In genomic region chr13:95546919-95547318, GRCh38 we compare ENCODE assay signal across 26 cellular contexts. TPM values are rescaled to one million over a fixed set of nuclear protein-coding genes. Genes with fewer than 3 reads are reported as not detected.
"Had no signal": no experiment of that assay in that cellular context is flagged by ENCODE, and none has a peak within 500 bp of the region (broad histone marks: within the 10 kb centered on the region; RNA-seq: fewer than 3 reads in every experiment).

No MANE protein-coding gene starts in this region.

- H3K27ac Mint-ChIP-seq: naive thymus-derived CD4-positive, alpha-beta T cell; nephron progenitor cell; stimulated activated memory B cell treated with anti-CD40 and anti-IgM and Interleukin-4, amounts not matched to agents 10 μg/mL and 1 μg/mL and 100 μg/mL, for 72 hours; stimulated activated naive CD8-positive, alpha-beta T cell treated with anti-CD3 and anti-CD28 coated beads, Interleukin-15, Interleukin-2, amounts not matched to agents 100 ng/mL and 50 ng/mL, for 24 hours had no signal

- H3K27ac ChIP-seq: coronary artery, dorsolateral prefrontal cortex, epithelial cell of prostate, esophagus squamous epithelium, gastroesophageal sphincter, parathyroid adenoma, psoas muscle, right lobe of liver, spleen, tibial artery had no signal

- H3K4me1 Mint-ChIP-seq: stimulated activated memory B cell treated with anti-CD40 and anti-IgM and Interleukin-4, amounts not matched to agents 10 μg/mL and 1 μg/mL and 100 μg/mL, for 72 hours had no signal

- H3K4me1 ChIP-seq: gastroesophageal sphincter, parathyroid adenoma, psoas muscle, right lobe of liver, tibial artery had no signal

- H3K9me3 Mint-ChIP-seq: nephron progenitor cell; stimulated activated memory B cell treated with anti-CD40 and anti-IgM and Interleukin-4, amounts not matched to agents 10 μg/mL and 1 μg/mL and 100 μg/mL, for 72 hours; stimulated activated naive CD8-positive, alpha-beta T cell treated with anti-CD3 and anti-CD28 coated beads, Interleukin-15, Interleukin-2, amounts not matched to agents 100 ng/mL and 50 ng/mL, for 24 hours had no signal

- H3K36me3 ChIP-seq: esophagus squamous epithelium, gastroesophageal sphincter, right lobe of liver, spleen, tibial artery had no signal

- H3K9me3 ChIP-seq: esophagus squamous epithelium, gastroesophageal sphincter, psoas muscle, right lobe of liver, spleen, tibial artery had no signal

- H3K9ac ChIP-seq: parathyroid adenoma had no signal

- H3K4me3 Mint-ChIP-seq: naive thymus-derived CD4-positive, alpha-beta T cell; nephron progenitor cell; stimulated activated memory B cell treated with anti-CD40 and anti-IgM and Interleukin-4, amounts not matched to agents 10 μg/mL and 1 μg/mL and 100 μg/mL, for 72 hours; stimulated activated naive CD8-positive, alpha-beta T cell treated with anti-CD3 and anti-CD28 coated beads, Interleukin-15, Interleukin-2, amounts not matched to agents 100 ng/mL and 50 ng/mL, for 24 hours had no signal

- ATAC-seq: gastroesophageal sphincter; naive thymus-derived CD4-positive, alpha-beta T cell; psoas muscle; right lobe of liver had no signal

- H3K36me3 Mint-ChIP-seq: stimulated activated memory B cell treated with anti-CD40 and anti-IgM and Interleukin-4, amounts not matched to agents 10 μg/mL and 1 μg/mL and 100 μg/mL, for 72 hours had no signal

- DNase-seq: dorsolateral prefrontal cortex; effector memory CD4-positive, alpha-beta T cell; esophagus squamous epithelium; foreskin fibroblast; glutamatergic neuron; kidney glomerular epithelial cell; naive thymus-derived CD4-positive, alpha-beta T cell; nephron progenitor cell; psoas muscle; retina; right lobe of liver; spleen; stimulated activated CD4-positive, alpha-beta T cell treated with anti-CD3 and anti-CD28 coated beads, Interleukin-15, amount 100 ng/mL, for 24 hours; stimulated activated CD4-positive, alpha-beta T cell treated with anti-CD3 and anti-CD28 coated beads, Interleukin-1b, Interleukin-23, amount 100 ng/mL, for 48 hours; stimulated activated CD4-positive, alpha-beta T cell treated with anti-CD3 and anti-CD28 coated beads, Interleukin-4, amount 100 ng/mL, for 24 hours; tibial artery had no signal

- H3K27me3 ChIP-seq: right lobe of liver had no signal

- H3K4me3 ChIP-seq: coronary artery, dorsolateral prefrontal cortex, esophagus squamous epithelium, gastroesophageal sphincter, psoas muscle, right lobe of liver, spleen, tibial artery had no signal

RNA-seq across cellular contexts. Expression of gene CLDN10, which starts 5.6 kb away (rescaled TPM):
- total RNA-seq: chondrocyte; mesenteric fat pad; mononuclear cell; naive thymus-derived CD4-positive, alpha-beta T cell; ureter had no signal
- polyA plus RNA-seq: naive thymus-derived CD4-positive, alpha-beta T cell had no signal
